In the genomic region with DNA sequence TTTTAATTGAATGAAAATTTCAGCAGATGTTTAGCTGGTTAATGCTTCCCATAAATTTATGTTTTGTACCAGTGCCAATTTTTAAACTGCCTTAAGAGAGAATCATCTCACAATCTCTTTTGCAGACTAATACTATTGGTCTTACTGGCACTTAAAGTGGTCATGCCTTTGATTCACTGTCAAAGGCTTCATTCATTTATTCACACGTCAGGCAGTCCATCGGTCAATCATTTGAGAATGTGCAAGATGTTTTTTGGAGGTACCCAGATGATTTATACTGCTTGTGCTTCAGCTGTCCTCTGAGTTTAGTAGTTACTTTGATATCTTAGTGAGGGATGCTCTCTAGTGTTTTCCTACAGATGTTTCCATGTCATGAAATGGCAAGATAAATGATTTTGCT, we compare ENCODE assay signal across 1 cellular context.
TF ChIP-seq lines count a peak whose summit lies in the region.

No MANE protein-coding gene starts in this region.

TF ChIP-seq in GM23338, 12 proteins besides CTCF, POLR2A, EP300 and RAD21 (continued from another document):
- TF ChIP-seq, protein P1, sequence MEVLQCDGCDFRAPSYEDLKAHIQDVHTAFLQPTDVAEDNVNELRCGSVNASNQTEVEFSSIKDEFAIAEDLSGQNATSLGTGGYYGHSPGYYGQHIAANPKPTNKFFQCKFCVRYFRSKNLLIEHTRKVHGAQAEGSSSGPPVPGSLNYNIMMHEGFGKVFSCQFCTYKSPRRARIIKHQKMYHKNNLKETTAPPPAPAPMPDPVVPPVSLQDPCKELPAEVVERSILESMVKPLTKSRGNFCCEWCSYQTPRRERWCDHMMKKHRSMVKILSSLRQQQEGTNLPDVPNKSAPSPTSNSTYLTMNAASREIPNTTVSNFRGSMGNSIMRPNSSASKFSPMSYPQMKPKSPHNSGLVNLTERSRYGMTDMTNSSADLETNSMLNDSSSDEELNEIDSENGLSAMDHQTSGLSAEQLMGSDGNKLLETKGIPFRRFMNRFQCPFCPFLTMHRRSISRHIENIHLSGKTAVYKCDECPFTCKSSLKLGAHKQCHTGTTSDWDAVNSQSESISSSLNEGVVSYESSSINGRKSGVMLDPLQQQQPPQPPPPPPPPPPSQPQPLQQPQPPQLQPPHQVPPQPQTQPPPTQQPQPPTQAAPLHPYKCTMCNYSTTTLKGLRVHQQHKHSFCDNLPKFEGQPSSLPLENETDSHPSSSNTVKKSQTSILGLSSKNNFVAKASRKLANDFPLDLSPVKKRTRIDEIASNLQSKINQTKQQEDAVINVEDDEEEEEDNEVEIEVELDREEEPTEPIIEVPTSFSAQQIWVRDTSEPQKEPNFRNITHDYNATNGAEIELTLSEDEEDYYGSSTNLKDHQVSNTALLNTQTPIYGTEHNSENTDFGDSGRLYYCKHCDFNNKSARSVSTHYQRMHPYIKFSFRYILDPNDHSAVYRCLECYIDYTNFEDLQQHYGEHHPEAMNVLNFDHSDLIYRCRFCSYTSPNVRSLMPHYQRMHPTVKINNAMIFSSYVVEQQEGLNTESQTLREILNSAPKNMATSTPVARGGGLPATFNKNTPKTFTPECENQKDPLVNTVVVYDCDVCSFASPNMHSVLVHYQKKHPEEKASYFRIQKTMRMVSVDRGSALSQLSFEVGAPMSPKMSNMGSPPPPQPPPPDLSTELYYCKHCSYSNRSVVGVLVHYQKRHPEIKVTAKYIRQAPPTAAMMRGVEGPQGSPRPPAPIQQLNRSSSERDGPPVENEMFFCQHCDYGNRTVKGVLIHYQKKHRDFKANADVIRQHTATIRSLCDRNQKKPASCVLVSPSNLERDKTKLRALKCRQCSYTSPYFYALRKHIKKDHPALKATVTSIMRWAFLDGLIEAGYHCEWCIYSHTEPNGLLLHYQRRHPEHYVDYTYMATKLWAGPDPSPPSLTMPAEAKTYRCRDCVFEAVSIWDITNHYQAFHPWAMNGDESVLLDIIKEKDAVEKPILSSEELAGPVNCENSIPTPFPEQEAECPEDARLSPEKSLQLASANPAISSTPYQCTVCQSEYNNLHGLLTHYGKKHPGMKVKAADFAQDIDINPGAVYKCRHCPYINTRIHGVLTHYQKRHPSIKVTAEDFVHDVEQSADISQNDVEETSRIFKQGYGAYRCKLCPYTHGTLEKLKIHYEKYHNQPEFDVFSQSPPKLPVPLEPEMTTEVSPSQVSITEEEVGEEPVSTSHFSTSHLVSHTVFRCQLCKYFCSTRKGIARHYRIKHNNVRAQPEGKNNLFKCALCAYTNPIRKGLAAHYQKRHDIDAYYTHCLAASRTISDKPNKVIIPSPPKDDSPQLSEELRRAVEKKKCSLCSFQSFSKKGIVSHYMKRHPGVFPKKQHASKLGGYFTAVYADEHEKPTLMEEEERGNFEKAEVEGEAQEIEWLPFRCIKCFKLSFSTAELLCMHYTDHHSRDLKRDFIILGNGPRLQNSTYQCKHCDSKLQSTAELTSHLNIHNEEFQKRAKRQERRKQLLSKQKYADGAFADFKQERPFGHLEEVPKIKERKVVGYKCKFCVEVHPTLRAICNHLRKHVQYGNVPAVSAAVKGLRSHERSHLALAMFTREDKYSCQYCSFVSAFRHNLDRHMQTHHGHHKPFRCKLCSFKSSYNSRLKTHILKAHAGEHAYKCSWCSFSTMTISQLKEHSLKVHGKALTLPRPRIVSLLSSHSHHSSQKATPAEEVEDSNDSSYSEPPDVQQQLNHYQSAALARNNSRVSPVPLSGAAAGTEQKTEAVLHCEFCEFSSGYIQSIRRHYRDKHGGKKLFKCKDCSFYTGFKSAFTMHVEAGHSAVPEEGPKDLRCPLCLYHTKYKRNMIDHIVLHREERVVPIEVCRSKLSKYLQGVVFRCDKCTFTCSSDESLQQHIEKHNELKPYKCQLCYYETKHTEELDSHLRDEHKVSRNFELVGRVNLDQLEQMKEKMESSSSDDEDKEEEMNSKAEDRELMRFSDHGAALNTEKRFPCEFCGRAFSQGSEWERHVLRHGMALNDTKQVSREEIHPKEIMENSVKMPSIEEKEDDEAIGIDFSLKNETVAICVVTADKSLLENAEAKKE (CRISPR knock-in tag; IDR thresholded peaks at IDR 0.05), result no peak
- TF ChIP-seq STAT1 (IDR thresholded peaks at IDR 0.05; ENCODE audit: unreplicated experiment), result no peak
- no peak for TF ChIP-seq EZH2 (IDR thresholded peaks at IDR 0.05; ENCODE audit: low read depth, unreplicated experiment)
- TF ChIP-seq ZNF114 (CRISPR knock-in tag; IDR thresholded peaks at IDR 0.05), result no peak
- no peak for TF ChIP-seq JUNB (IDR thresholded peaks at IDR 0.05; ENCODE audit: unreplicated experiment)
- no peak for TF ChIP-seq ZNF331 (CRISPR knock-in tag; IDR thresholded peaks at IDR 0.05; ENCODE audit: low read depth)
- no peak for TF ChIP-seq EZH2phosphoT487 (IDR thresholded peaks at IDR 0.05; ENCODE audit: unreplicated experiment)
- TF ChIP-seq, protein P2, sequence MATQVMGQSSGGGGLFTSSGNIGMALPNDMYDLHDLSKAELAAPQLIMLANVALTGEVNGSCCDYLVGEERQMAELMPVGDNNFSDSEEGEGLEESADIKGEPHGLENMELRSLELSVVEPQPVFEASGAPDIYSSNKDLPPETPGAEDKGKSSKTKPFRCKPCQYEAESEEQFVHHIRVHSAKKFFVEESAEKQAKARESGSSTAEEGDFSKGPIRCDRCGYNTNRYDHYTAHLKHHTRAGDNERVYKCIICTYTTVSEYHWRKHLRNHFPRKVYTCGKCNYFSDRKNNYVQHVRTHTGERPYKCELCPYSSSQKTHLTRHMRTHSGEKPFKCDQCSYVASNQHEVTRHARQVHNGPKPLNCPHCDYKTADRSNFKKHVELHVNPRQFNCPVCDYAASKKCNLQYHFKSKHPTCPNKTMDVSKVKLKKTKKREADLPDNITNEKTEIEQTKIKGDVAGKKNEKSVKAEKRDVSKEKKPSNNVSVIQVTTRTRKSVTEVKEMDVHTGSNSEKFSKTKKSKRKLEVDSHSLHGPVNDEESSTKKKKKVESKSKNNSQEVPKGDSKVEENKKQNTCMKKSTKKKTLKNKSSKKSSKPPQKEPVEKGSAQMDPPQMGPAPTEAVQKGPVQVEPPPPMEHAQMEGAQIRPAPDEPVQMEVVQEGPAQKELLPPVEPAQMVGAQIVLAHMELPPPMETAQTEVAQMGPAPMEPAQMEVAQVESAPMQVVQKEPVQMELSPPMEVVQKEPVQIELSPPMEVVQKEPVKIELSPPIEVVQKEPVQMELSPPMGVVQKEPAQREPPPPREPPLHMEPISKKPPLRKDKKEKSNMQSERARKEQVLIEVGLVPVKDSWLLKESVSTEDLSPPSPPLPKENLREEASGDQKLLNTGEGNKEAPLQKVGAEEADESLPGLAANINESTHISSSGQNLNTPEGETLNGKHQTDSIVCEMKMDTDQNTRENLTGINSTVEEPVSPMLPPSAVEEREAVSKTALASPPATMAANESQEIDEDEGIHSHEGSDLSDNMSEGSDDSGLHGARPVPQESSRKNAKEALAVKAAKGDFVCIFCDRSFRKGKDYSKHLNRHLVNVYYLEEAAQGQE (IDR thresholded peaks at IDR 0.05; ENCODE audit: unreplicated experiment), result no peak
